In genomic region chr11:27696961-27697360, GRCh38 we compare ENCODE assay signal across 18 cellular contexts. TPM values are rescaled to one million over a fixed set of nuclear protein-coding genes. Genes with fewer than 3 reads are reported as not detected.
DNase-seq lines count a peak whose midpoint lies in the region; ATAC-seq and TF ChIP-seq lines count a peak whose summit lies in the region.
"Had no signal": no experiment of that assay in that cellular context is flagged by ENCODE, and none has a peak within 500 bp of the region (broad histone marks: within the 10 kb centered on the region; RNA-seq: fewer than 3 reads in every experiment).

No MANE protein-coding gene starts in this region.

- no peak for TF ChIP-seq CTCF in SK-N-SH (IDR thresholded peaks at IDR 0.05)
- no peak for TF ChIP-seq CTCF in WTC11 (IDR thresholded peaks at IDR 0.05)
- TF ChIP-seq CTCF in smooth muscle cell (IDR thresholded peaks at IDR 0.05; ENCODE audit: borderline replicate concordance, insufficient read depth, poor library complexity, severe bottlenecking): no peak

- DNase-seq in SK-N-SH (no peak), WTC11 (ENCODE audit: low spot score) (no peak), glomerular visceral epithelial cell (ENCODE audit: extremely low spot score) (peak; percentile 42), smooth muscle cell (lab: John Stamatoyannopoulos, UW; ENCODE audit: unreplicated experiment) (no peak), G401 (ENCODE audit: low spot score) (no peak), NK-92 (lab: John Stamatoyannopoulos, UW; ENCODE audit: unreplicated experiment) (no peak), retina (no peak)
- DNase-seq: activated gamma-delta T cell treated with Interleukin-2 at 50 U/mL for 16 hours; caudate nucleus; left lung; naive thymus-derived CD4-positive, alpha-beta T cell; NCI-H446; right cardiac atrium; stimulated activated CD4-positive, alpha-beta T cell treated with anti-CD3 and anti-CD28 coated beads, Interleukin-2, amount 100 ng/mL, for 48 hours had no signal

- peaks cover 0 to 19% of the 10 kb centered on the region in 2 experiments for H3K36me3 ChIP-seq in SK-N-SH (replicated peaks in 1 of 2; ENCODE audit: control insufficient read depth in 1 of 2, insufficient read depth in 2 of 2, low read length in 1 of 2)
- no peaks in the 10 kb centered on the region for H3K36me3 ChIP-seq in smooth muscle cell (ENCODE audit: low read depth)
- H3K36me3 ChIP-seq: left lung had no signal

- H3K27me3 ChIP-seq in SK-N-SH (ENCODE audit: insufficient read depth): no peaks in the 10 kb centered on the region
- peaks cover 12% of the 10 kb centered on the region for H3K27me3 ChIP-seq in smooth muscle cell (ENCODE audit: low read depth)

- ATAC-seq in SK-N-SH treated with all-trans-retinoic acid at 6 μM for 48 hours (no peak), WTC11 (no peak)
- ATAC-seq: activated CD4-positive, CD25-positive, alpha-beta regulatory T cell treated with anti-CD3 and anti-CD28 coated beads, Interleukin-2, amount 50 U/mL, for 24 hours; left lung; naive thymus-derived CD4-positive, alpha-beta T cell; Panc1; right cardiac atrium had no signal

- peak overlapping the region; percentile 92 for H3K4me2 ChIP-seq in SK-N-SH
- peak overlapping the region; percentile 91 for H3K4me2 ChIP-seq in smooth muscle cell

- POLR2A ChIA-PET in SK-N-SH (lab: Yijun Ruan, JAX) (no interaction called here), WTC11 (lab: Charles Lee) (interaction anchor here (0.9 kb wide), 1 partner anchor 70 kb away, joined by 3 read pairs; no protein-coding TSS in a partner anchor)

- 0 out of 4 replicates have a peak overlapping the region, but pooled peaks of 1 of the 2 experiments have one; percentile 9 for H3K27ac ChIP-seq in SK-N-SH (ENCODE audit: low read depth in 2 of 2, low read length in 1 of 2)
- peak overlapping the region; percentile 5 for H3K27ac ChIP-seq in smooth muscle cell (ENCODE audit: low read depth)
- H3K27ac ChIP-seq: left lung had no signal

- CTCF ChIA-PET in SK-N-SH (lab: Yijun Ruan, JAX) (interaction anchor here (0.5 to 3.5 kb wide), 7 partner anchors 9 to 1000 kb away, joined by 3 to 19 read pairs (median 4); no protein-coding TSS in a partner anchor), WTC11 (lab: Charles Lee) (interaction anchor here (0.7 to 2.7 kb wide), 10 partner anchors 9 to 1112 kb away, joined by 3 to 10 read pairs (median 4); no protein-coding TSS in a partner anchor)

- H3K9ac ChIP-seq in SK-N-SH (peak overlapping the region; percentile 75), smooth muscle cell (ENCODE audit: low read depth) (no peak overlapping the region)

- H3K79me2 ChIP-seq in SK-N-SH (ENCODE audit: insufficient read depth): peaks cover 85% of the 10 kb centered on the region
- peaks cover 5% of the 10 kb centered on the region for H3K79me2 ChIP-seq in smooth muscle cell (ENCODE audit: low read depth)

- peaks cover 65% of the 10 kb centered on the region for H3K4me1 Mint-ChIP-seq in WTC11

- no peak overlapping the region for H2AFZ ChIP-seq in SK-N-SH (ENCODE audit: low read depth)
- no peak overlapping the region for H2AFZ ChIP-seq in smooth muscle cell (ENCODE audit: low read depth)

- peaks cover 4% of the 10 kb centered on the region for H3K36me3 Mint-ChIP-seq in WTC11
- H3K36me3 Mint-ChIP-seq: naive thymus-derived CD4-positive, alpha-beta T cell had no signal

- H3K4me1 ChIP-seq in SK-N-SH (ENCODE audit: control insufficient read depth in 1 of 2, insufficient read depth in 2 of 2, low read depth in 1 of 2, low read length in 1 of 2) (peaks cover 6 to 21% of the 10 kb centered on the region in 2 experiments; a peak in 2 of 4 replicates), smooth muscle cell (ENCODE audit: low read depth) (peaks cover 40% of the 10 kb centered on the region)

- in situ Hi-C loops in G401 (cut with HindIII; ENCODE audit: low sequenced_read_pairs): no loop called here

- H3K9me3 ChIP-seq in SK-N-SH: no peaks in the 10 kb centered on the region
- H3K9me3 ChIP-seq in smooth muscle cell (replicated peaks; ENCODE audit: low read depth): no peaks in the 10 kb centered on the region
- H3K9me3 ChIP-seq: left lung had no signal

- TF ChIP-seq RAD21 in SK-N-SH (IDR thresholded peaks at IDR 0.05; ENCODE audit: low read length): no peak

- H3K4me3 ChIP-seq in SK-N-SH (ENCODE audit: low read depth in 2 of 2, low read length in 1 of 2): peak overlapping the region in 1 of 2 experiments; percentile 92; a peak in 2 of 4 replicates
- peak overlapping the region; percentile 65 for H3K4me3 ChIP-seq in smooth muscle cell
- H3K4me3 ChIP-seq: left lung had no signal

- H3K27ac Mint-ChIP-seq in WTC11: peak overlapping the region; percentile 98
- H3K27ac Mint-ChIP-seq: naive thymus-derived CD4-positive, alpha-beta T cell; T-helper 1 cell treated with Interleukin-12 subunit alpha and Interleukin-12 subunit beta and Interleukin-4 antibody, amounts not matched to agents 30 μg/mL and 1 μg/mL, for 36 hours had no signal

- H3K9me3 Mint-ChIP-seq in WTC11: peaks cover 4% of the 10 kb centered on the region
- H3K9me3 Mint-ChIP-seq: T-helper 1 cell treated with Interleukin-12 subunit alpha and Interleukin-12 subunit beta and Interleukin-4 antibody, amounts not matched to agents 30 μg/mL and 1 μg/mL, for 36 hours had no signal

- no peaks in the 10 kb centered on the region for H3K9me2 ChIP-seq in SK-N-SH

- H3K27me3 Mint-ChIP-seq in WTC11 (ENCODE audit: low read depth): peaks cover 14% of the 10 kb centered on the region

- H3F3A ChIP-seq in SK-N-SH (replicated peaks; ENCODE audit: insufficient read depth): peaks cover 11% of the 10 kb centered on the region
- no peaks in the 10 kb centered on the region for H3F3A ChIP-seq in smooth muscle cell (ENCODE audit: low read depth)

- TF ChIP-seq EP300 in SK-N-SH (IDR thresholded peaks at IDR 0.05; ENCODE audit: borderline replicate concordance in 1 of 2, low read depth in 1 of 2, low read length in 1 of 2): no peak

- 89% methylated on average over 8 of the region's 8 CpGs for WGBS in SK-N-SH (ENCODE audit: low lambda C conversion rate)
- WGBS in smooth muscle cell (ENCODE audit: low lambda C conversion rate): 22% methylated on average over 6 of the region's 8 CpGs

- H4K20me1 ChIP-seq in SK-N-SH (ENCODE audit: insufficient read depth) (peaks cover 64% of the 10 kb centered on the region), smooth muscle cell (ENCODE audit: low read depth) (no peaks in the 10 kb centered on the region)

- peak overlapping the region; percentile 93 for H3K4me3 Mint-ChIP-seq in WTC11
- H3K4me3 Mint-ChIP-seq: naive thymus-derived CD4-positive, alpha-beta T cell; T-helper 1 cell treated with Interleukin-12 subunit alpha and Interleukin-12 subunit beta and Interleukin-4 antibody, amounts not matched to agents 30 μg/mL and 1 μg/mL, for 36 hours had no signal

TF ChIP-seq in SK-N-SH, 30 proteins besides CTCF, POLR2A, EP300 and RAD21 (continues in another document):
- no peak for TF ChIP-seq FOXM1 (IDR thresholded peaks at IDR 0.05; ENCODE audit: low read depth)
- no peak for TF ChIP-seq SMC3 (IDR thresholded peaks at IDR 0.05; ENCODE audit: low read depth, low read length)
- TF ChIP-seq ELF1 (IDR thresholded peaks at IDR 0.05): no peak
- TF ChIP-seq IRF3 (IDR thresholded peaks at IDR 0.05; ENCODE audit: low read depth, low read length): no peak
- no peak for TF ChIP-seq MEF2A (IDR thresholded peaks at IDR 0.05; ENCODE audit: borderline replicate concordance, low read depth)

TF ChIP-seq in SK-N-SH treated with all-trans-retinoic acid at 6 μM for 48 hours, 23 proteins besides CTCF, POLR2A, EP300 and RAD21 (continues in another document):
- TF ChIP-seq OSR1 (CRISPR knock-in tag; IDR thresholded peaks at IDR 0.05) (no peak), ZNF565 (CRISPR knock-in tag; conservative IDR thresholded peaks at IDR 0.05; ENCODE audit: low read depth) (no peak), ISL1 (CRISPR knock-in tag; IDR thresholded peaks at IDR 0.05) (no peak), ZNF70 (CRISPR knock-in tag; IDR thresholded peaks at IDR 0.05) (no peak), GLIS3 (CRISPR knock-in tag; IDR thresholded peaks at IDR 0.05) (no peak)
- TF ChIP-seq, protein P1, sequence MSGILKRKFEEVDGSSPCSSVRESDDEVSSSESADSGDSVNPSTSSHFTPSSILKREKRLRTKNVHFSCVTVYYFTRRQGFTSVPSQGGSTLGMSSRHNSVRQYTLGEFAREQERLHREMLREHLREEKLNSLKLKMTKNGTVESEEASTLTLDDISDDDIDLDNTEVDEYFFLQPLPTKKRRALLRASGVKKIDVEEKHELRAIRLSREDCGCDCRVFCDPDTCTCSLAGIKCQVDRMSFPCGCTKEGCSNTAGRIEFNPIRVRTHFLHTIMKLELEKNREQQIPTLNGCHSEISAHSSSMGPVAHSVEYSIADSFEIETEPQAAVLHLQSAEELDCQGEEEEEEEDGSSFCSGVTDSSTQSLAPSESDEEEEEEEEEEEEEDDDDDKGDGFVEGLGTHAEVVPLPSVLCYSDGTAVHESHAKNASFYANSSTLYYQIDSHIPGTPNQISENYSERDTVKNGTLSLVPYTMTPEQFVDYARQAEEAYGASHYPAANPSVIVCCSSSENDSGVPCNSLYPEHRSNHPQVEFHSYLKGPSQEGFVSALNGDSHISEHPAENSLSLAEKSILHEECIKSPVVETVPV (CRISPR knock-in tag; IDR thresholded peaks at IDR 0.05): no peak

TF ChIP-seq in WTC11, 78 proteins besides CTCF, POLR2A, EP300 and RAD21:
- TF ChIP-seq FOXJ3 (CRISPR knock-in tag; IDR thresholded peaks at IDR 0.05; ENCODE audit: borderline replicate concordance) (no peak), FOXK1 (CRISPR knock-in tag; IDR thresholded peaks at IDR 0.05) (peak; percentile 65; the same call in 1 of the 2 replicates), ZBTB43 (CRISPR knock-in tag; IDR thresholded peaks at IDR 0.05) (peak; percentile 91; the same call in 1 of the 2 replicates)

RNA-seq across cellular contexts. Expression of gene BDNF, which starts 3.3 kb away (rescaled TPM):
- polyA plus RNA-seq in SK-N-SH (2012; rRNA removed) (21.3 and 24.4 TPM in 2 replicates), smooth muscle cell (5.6 and 7.3 TPM in 2 replicates)
- polyA plus RNA-seq in SK-N-SH (2012; cell fraction: cytosol; rRNA removed): 23.2 and 25.5 TPM in 2 replicates
- polyA plus RNA-seq in SK-N-SH (2012; cell fraction: nucleus; rRNA removed): 23.9 and 29.7 TPM in 2 replicates
- total RNA-seq in WTC11 (2021) (4.6 to 5.0 TPM (median 4.8 TPM) in 3 replicates), smooth muscle cell (8.2 and 8.3 TPM in 2 replicates)
- 20.2 and 29.8 TPM in 2 replicates for total RNA-seq in G401 (2014; rRNA removed; shearing (Covaris generic))
- total RNA-seq: naive thymus-derived CD4-positive, alpha-beta T cell had no signal
- polyA plus RNA-seq: naive thymus-derived CD4-positive, alpha-beta T cell had no signal
